Comparison of ENCODE assay signal across 8 cellular contexts in genomic region chrX:103376118-103376978, GRCh38. TPM values are rescaled to one million over a fixed set of nuclear protein-coding genes. Genes with fewer than 3 reads are reported as not detected.
DNase-seq lines count a peak whose midpoint lies in the region; ATAC-seq, FAIRE-seq and TF ChIP-seq lines count a peak whose summit lies in the region.

Gene BEX3, plus strand, starts transcription at chrX:103376538. Its CDS starts 984 bp downstream, at chrX:103377522.

- H3K36me3 ChIP-seq in Caco-2 (ENCODE audit: control insufficient read depth, insufficient read depth, low read length) (no peaks in the 10 kb centered on the region), bronchial epithelial cell (ENCODE audit: control insufficient read depth, insufficient read depth, low read length) (no peaks in the 10 kb centered on the region), iPS DF 6.9 (ENCODE audit: control insufficient read depth, insufficient read depth, low read length) (peaks cover 3% of the 10 kb centered on the region; the same call in 1 of the 2 replicates), rectal smooth muscle tissue (ENCODE audit: control insufficient read depth, insufficient read depth, low read length) (no peaks in the 10 kb centered on the region)

- H3K9me3 ChIP-seq in Caco-2 (no peaks in the 10 kb centered on the region), iPS DF 6.9 (ENCODE audit: control insufficient read depth, insufficient read depth, low read length) (no peaks in the 10 kb centered on the region)

- peaks cover 5% of the 10 kb centered on the region for H3K4me1 Mint-ChIP-seq in Caco-2 (ENCODE audit: low read depth, unreplicated experiment)

- BruUV-seq in Caco-2 (replicated peaks; lab: Mats Ljungman, UMichigan): no TSS peak

- no peak for FAIRE-seq in bronchial epithelial cell (lab: Jason Lieb, UNC)

- H3K4me3 Mint-ChIP-seq in Caco-2 (ENCODE audit: unreplicated experiment): peak within 1 kb of the TSS; percentile 86

- ATAC-seq in HG03135 (IDR thresholded peaks at IDR 0.05; ENCODE audit: unreplicated experiment) (no peak), GM19452 (IDR thresholded peaks at IDR 0.05; ENCODE audit: unreplicated experiment) (no peak)

- H3K9ac ChIP-seq in rectal smooth muscle tissue (ENCODE audit: low read length): peak within 1 kb of the TSS; percentile 73

- no peaks in the 10 kb centered on the region for H3K27me3 Mint-ChIP-seq in Caco-2 (ENCODE audit: insufficient read depth, unreplicated experiment)

- no peaks in the 10 kb centered on the region for H3K27me3 ChIP-seq in Caco-2 (replicated peaks; ENCODE audit: control insufficient read depth, insufficient read depth, low read length)
- no peaks in the 10 kb centered on the region for H3K27me3 ChIP-seq in bronchial epithelial cell (ENCODE audit: control insufficient read depth, insufficient read depth, low read length)
- no peaks in the 10 kb centered on the region for H3K27me3 ChIP-seq in iPS DF 6.9 (ENCODE audit: control insufficient read depth, insufficient read depth, low read length)
- peaks cover 4% of the 10 kb centered on the region for H3K27me3 ChIP-seq in rectal smooth muscle tissue (ENCODE audit: control insufficient read depth, insufficient read depth, low read length)

- no peak within 1 kb of the TSS for H3K27ac ChIP-seq in iPS DF 6.9 (ENCODE audit: low read length)
- H3K27ac ChIP-seq in rectal smooth muscle tissue (ENCODE audit: low read depth, low read length): peak within 1 kb of the TSS; percentile 78

- H3K4me1 ChIP-seq in Caco-2: no peaks in the 10 kb centered on the region
- H3K4me1 ChIP-seq in iPS DF 6.9 (ENCODE audit: control insufficient read depth, insufficient read depth, low read length): no peaks in the 10 kb centered on the region
- H3K4me1 ChIP-seq in rectal smooth muscle tissue (ENCODE audit: control insufficient read depth, insufficient read depth, low read length): no peaks in the 10 kb centered on the region

- H3K27ac Mint-ChIP-seq in Caco-2 (ENCODE audit: unreplicated experiment): peak within 1 kb of the TSS; percentile 82

- intact Hi-C loops in Caco-2 (cut with micrococcal nuclease; ENCODE audit: unreplicated experiment): loop anchor here (1.0 to 5.0 kb wide), 2 partner anchors 14 to 34 kb away; no protein-coding TSS in a partner anchor

- CTCF ChIA-PET in Caco-2 (lab: Charles Lee): no interaction called here

- POLR2A ChIA-PET in Caco-2 (lab: Charles Lee): interaction anchor here (1.1 to 2.2 kb wide), 2 partner anchors 15 to 20 kb away, joined by 4 to 12 read pairs; partner anchors contain the start of gene TCEAL9

- DNase-seq in Caco-2 (peak; percentile 56 to 57), M059J (ENCODE audit: low read depth) (peak; percentile 62), T-helper 2 cell (peak in 3 of 5 experiments; percentile 5 to 76 (median 21)), bronchial epithelial cell (ENCODE audit: low read depth) (no peak), iPS DF 6.9 (ENCODE audit: low read depth, low spot score) (peak; percentile 29)

- WGBS in iPS DF 6.9 (ENCODE audit: insufficient coverage, insufficient read length): no CpG with 5 or more reads among the region's 62 CpGs

- peaks cover 29% of the 10 kb centered on the region for H3K36me3 Mint-ChIP-seq in Caco-2 (ENCODE audit: insufficient read depth, unreplicated experiment)

- TF ChIP-seq CTCF in Caco-2 (IDR thresholded peaks at IDR 0.05; ENCODE audit: insufficient read depth in 1 of 2, low read depth in 1 of 2, low read length in 1 of 2, severe bottlenecking in 1 of 2, unreplicated experiment in 1 of 2) (no peak), bronchial epithelial cell (IDR thresholded peaks at IDR 0.05; ENCODE audit: insufficient read depth, low read length, severe bottlenecking) (no peak)

- H3K9me3 Mint-ChIP-seq in Caco-2 (ENCODE audit: unreplicated experiment): no peaks in the 10 kb centered on the region

- peak within 1 kb of the TSS; percentile 79 for H3K4me3 ChIP-seq in Caco-2 (ENCODE audit: low read depth, low read length)
- H3K4me3 ChIP-seq in bronchial epithelial cell (ENCODE audit: low read depth, low read length): peak within 1 kb of the TSS; percentile 62
- peak within 1 kb of the TSS; percentile 52 for H3K4me3 ChIP-seq in iPS DF 6.9 (ENCODE audit: low read length)
- peak within 1 kb of the TSS; percentile 62 for H3K4me3 ChIP-seq in rectal smooth muscle tissue (ENCODE audit: low read length)

RNA-seq across cellular contexts. Expression of gene BEX3, which starts in this region (rescaled TPM):
- total RNA-seq in Caco-2 (2022) (293 and 367 TPM in 2 replicates), bronchial epithelial cell (94.8 and 129 TPM in 2 replicates)
- 437 and 579 TPM in 2 replicates for total RNA-seq in M059J (2014; rRNA removed; shearing (Covaris generic))
